ENCODE assay signal across 9 cellular contexts in genomic region chr18:650428-650858, GRCh38. TPM values are rescaled to one million over a fixed set of nuclear protein-coding genes. Genes with fewer than 3 reads are reported as not detected.
DNase-seq lines count a peak whose midpoint lies in the region; ATAC-seq and TF ChIP-seq lines count a peak whose summit lies in the region.
"Had no signal": no experiment of that assay in that cellular context is flagged by ENCODE, and none has a peak within 500 bp of the region (broad histone marks: within the 10 kb centered on the region; RNA-seq: fewer than 3 reads in every experiment).

No MANE protein-coding gene starts in this region.

- H3K27me3 Mint-ChIP-seq in CD4-positive, CD25-positive, alpha-beta regulatory T cell = no peaks in the 10 kb centered on the region
- no peaks in the 10 kb centered on the region for H3K27me3 Mint-ChIP-seq in progenitor cell of endocrine pancreas

- H3K9me3 ChIP-seq in CD4-positive, CD25-positive, alpha-beta regulatory T cell (ENCODE audit: control insufficient read depth in 2 of 2, low read length in 2 of 2) = no peaks in the 10 kb centered on the region

- no peaks in the 10 kb centered on the region for H3K36me3 ChIP-seq in CD4-positive, CD25-positive, alpha-beta regulatory T cell (ENCODE audit: control insufficient read depth, insufficient read depth, low read length)

- ATAC-seq in CD4-positive, CD25-positive, alpha-beta regulatory T cell (ENCODE audit: low read depth in 2 of 2) = peak in 1 of 2 donors; percentile 50
- ATAC-seq in GM19328 (IDR thresholded peaks at IDR 0.05; ENCODE audit: unreplicated experiment) = peak; percentile 98
- peak; percentile 92 for ATAC-seq in HG03066 (IDR thresholded peaks at IDR 0.05; ENCODE audit: low read depth, unreplicated experiment)
- no peak for ATAC-seq in esophagus mucosa

- H3K27ac Mint-ChIP-seq in CD4-positive, CD25-positive, alpha-beta regulatory T cell = peak overlapping the region in 2 of 3 donors; percentile 7 to 53
- H3K27ac Mint-ChIP-seq in progenitor cell of endocrine pancreas = no peak overlapping the region

- H3K27ac ChIP-seq in CD4-positive, CD25-positive, alpha-beta regulatory T cell (ENCODE audit: insufficient read depth, low read length, poor library complexity, severe bottlenecking) = no peak overlapping the region

- no peak for TF ChIP-seq CTCF in progenitor cell of endocrine pancreas (IDR thresholded peaks at IDR 0.05; ENCODE audit: unreplicated experiment)

- H3K4me3 Mint-ChIP-seq in CD4-positive, CD25-positive, alpha-beta regulatory T cell = peak overlapping the region; percentile 4 to 66 (median 58)
- no peak overlapping the region for H3K4me3 Mint-ChIP-seq in progenitor cell of endocrine pancreas (ENCODE audit: low read depth)

- H3K4me3 ChIP-seq in CD4-positive, CD25-positive, alpha-beta regulatory T cell (ENCODE audit: low read depth, low read length) = peak overlapping the region; percentile 69

- H3K27me3 ChIP-seq in CD4-positive, CD25-positive, alpha-beta regulatory T cell (ENCODE audit: control insufficient read depth, insufficient read depth, low read length) = no peaks in the 10 kb centered on the region

- peaks cover 6% of the 10 kb centered on the region for H3K36me3 Mint-ChIP-seq in CD4-positive, CD25-positive, alpha-beta regulatory T cell
- H3K36me3 Mint-ChIP-seq in progenitor cell of endocrine pancreas (ENCODE audit: insufficient read depth) = no peaks in the 10 kb centered on the region

- peaks cover 0 to 2% (median 0%) of the 10 kb centered on the region in 7 donors for H3K9me3 Mint-ChIP-seq in CD4-positive, CD25-positive, alpha-beta regulatory T cell
- no peaks in the 10 kb centered on the region for H3K9me3 Mint-ChIP-seq in progenitor cell of endocrine pancreas (ENCODE audit: low read depth)

- DNase-seq in CD4-positive, CD25-positive, alpha-beta regulatory T cell = peak in 1 of 3 donors; percentile 82
- DNase-seq in OCI-M1 (lab: John Stamatoyannopoulos, UW) (peak; percentile 89), progenitor cell of endocrine pancreas (ENCODE audit: low spot score, unreplicated experiment) (no peak), GOT3 (lab: John Stamatoyannopoulos, UW) (no peak), NCI-H1694 (lab: John Stamatoyannopoulos, UW) (no peak)
- DNase-seq: SHP77 treated with DMSO at 0.1 percent for 48 hours had no signal

- no peaks in the 10 kb centered on the region for H3K4me1 ChIP-seq in CD4-positive, CD25-positive, alpha-beta regulatory T cell (ENCODE audit: control insufficient read depth, insufficient read depth, low read length, poor library complexity, severe bottlenecking)

- H3K4me1 Mint-ChIP-seq in CD4-positive, CD25-positive, alpha-beta regulatory T cell = peaks cover 0 to 13% (median 4%) of the 10 kb centered on the region in 4 donors
- no peaks in the 10 kb centered on the region for H3K4me1 Mint-ChIP-seq in progenitor cell of endocrine pancreas (ENCODE audit: low read depth)

RNA-seq across cellular contexts. Expression of gene TYMS, which starts 7.0 kb away (rescaled TPM):
- total RNA-seq in CD4-positive, CD25-positive, alpha-beta regulatory T cell = 7.3 TPM
- polyA plus RNA-seq in CD4-positive, CD25-positive, alpha-beta regulatory T cell = 10 to 100 TPM in 2 of 4 donors, 1 to 10 TPM in 2; 4.9 to 14.4 (median 10.1) TPM
- total RNA-seq in progenitor cell of endocrine pancreas (67.4 and 81.6 TPM in 2 replicates), esophagus mucosa (28.4 TPM)

RNA-seq across cellular contexts. Expression of gene CLUL1, which starts 53.7 kb away (rescaled TPM):
- total RNA-seq in CD4-positive, CD25-positive, alpha-beta regulatory T cell = not detected
- polyA plus RNA-seq in CD4-positive, CD25-positive, alpha-beta regulatory T cell = not detected
- total RNA-seq in progenitor cell of endocrine pancreas (7.4 and 8.0 TPM in 2 replicates), esophagus mucosa (0.28 TPM)
